ENCODE assay signal across 20 cellular contexts in genomic region chr15:54101664-54102270, GRCh38.
DNase-seq lines count a peak whose midpoint lies in the region; ATAC-seq and TF ChIP-seq lines count a peak whose summit lies in the region.
"Had no signal": no experiment of that assay in that cellular context is flagged by ENCODE, and none has a peak within 500 bp of the region (broad histone marks: within the 10 kb centered on the region; RNA-seq: fewer than 3 reads in every experiment).

No MANE protein-coding gene starts in this region.

- DNase-seq in H4 (ENCODE audit: low spot score), result peak; percentile 6
- DNase-seq in LHCN-M2 (ENCODE audit: low read depth), result peak; percentile 29
- no peak for DNase-seq in RWPE2 (ENCODE audit: low spot score)
- peak; percentile 12 for DNase-seq in fibroblast of the aortic adventitia (ENCODE audit: low read depth)
- no peak for DNase-seq in adrenal gland
- DNase-seq in CD8-positive, alpha-beta T cell, result no peak
- DNase-seq in activated T-helper 2 cell treated with anti-CD3 and anti-CD28 coated beads, Interferon-gamma antibody, Interleukin-2, Interleukin-4, amounts not matched to agents 10 μg/mL and 5 μg/mL and 100 μg/mL, durations not matched to agents 14 hours and 24 hours and 36 hours (ENCODE audit: low spot score), result no peak
- no peak for DNase-seq in hippocampal formation (lab: John Stamatoyannopoulos, UW)
- DNase-seq: Calu3; CD4-positive, alpha-beta T cell; COR-L47; DMS53; DMS79 treated with DMSO at 0.1 percent for 48 hours; GF-D8; HCEC 1CT had no signal

- H3K27ac ChIP-seq in RWPE2 (ENCODE audit: poor library complexity, severe bottlenecking) (no peak overlapping the region), adrenal gland (no peak overlapping the region)
- H3K27ac ChIP-seq in CD8-positive, alpha-beta T cell (ENCODE audit: low read depth, low read length), result no peak overlapping the region
- H3K27ac ChIP-seq: 22Rv1, BLaER1, C4-2B had no signal

- H3K36me3 Mint-ChIP-seq in CD8-positive, alpha-beta T cell, result no peaks in the 10 kb centered on the region
- no peaks in the 10 kb centered on the region for H3K36me3 Mint-ChIP-seq in activated T-helper 2 cell treated with anti-CD3 and anti-CD28 coated beads, Interferon-gamma antibody, Interleukin-2, Interleukin-4, amounts not matched to agents 10 μg/mL and 5 μg/mL and 100 μg/mL, durations not matched to agents 14 hours and 24 hours and 36 hours (ENCODE audit: low read depth)

- H3K27me3 Mint-ChIP-seq in CD8-positive, alpha-beta T cell (ENCODE audit: low read depth), result no peaks in the 10 kb centered on the region
- H3K27me3 Mint-ChIP-seq in activated T-helper 2 cell treated with anti-CD3 and anti-CD28 coated beads, Interferon-gamma antibody, Interleukin-2, Interleukin-4, amounts not matched to agents 10 μg/mL and 5 μg/mL and 100 μg/mL, durations not matched to agents 14 hours and 24 hours and 36 hours (ENCODE audit: low read depth), result no peaks in the 10 kb centered on the region
- H3K27me3 Mint-ChIP-seq: B cell had no signal

- H3K27ac Mint-ChIP-seq in CD8-positive, alpha-beta T cell, result no peak overlapping the region
- H3K27ac Mint-ChIP-seq in activated T-helper 2 cell treated with anti-CD3 and anti-CD28 coated beads, Interferon-gamma antibody, Interleukin-2, Interleukin-4, amounts not matched to agents 10 μg/mL and 5 μg/mL and 100 μg/mL, durations not matched to agents 14 hours and 24 hours and 36 hours, result no peak overlapping the region
- H3K27ac Mint-ChIP-seq: B cell; CD4-positive, alpha-beta T cell; GM23338 had no signal

- no peak for TF ChIP-seq POLR2A in adrenal gland (IDR thresholded peaks at IDR 0.05)

- intact Hi-C loops in adrenal gland (cut with DNase I), result no loop called here
- intact Hi-C loops in CD8-positive, alpha-beta T cell (cut with DNase I, micrococcal nuclease), result no loop called here
- intact Hi-C loops in activated T-helper 2 cell treated with anti-CD3 and anti-CD28 coated beads, Interferon-gamma antibody, Interleukin-2, Interleukin-4, amounts not matched to agents 10 μg/mL and 5 μg/mL and 100 μg/mL, durations not matched to agents 14 hours and 24 hours and 36 hours (cut with micrococcal nuclease), result no loop called here

- no peak overlapping the region for H3K4me3 Mint-ChIP-seq in CD8-positive, alpha-beta T cell
- no peak overlapping the region for H3K4me3 Mint-ChIP-seq in activated T-helper 2 cell treated with anti-CD3 and anti-CD28 coated beads, Interferon-gamma antibody, Interleukin-2, Interleukin-4, amounts not matched to agents 10 μg/mL and 5 μg/mL and 100 μg/mL, durations not matched to agents 14 hours and 24 hours and 36 hours (ENCODE audit: low read depth)
- H3K4me3 Mint-ChIP-seq: B cell; CD4-positive, alpha-beta T cell; GM23338 had no signal

- H3K4me1 ChIP-seq in RWPE2 (ENCODE audit: insufficient read depth, poor library complexity, severe bottlenecking), result no peaks in the 10 kb centered on the region
- no peaks in the 10 kb centered on the region for H3K4me1 ChIP-seq in adrenal gland (replicated peaks in 1 of 2)
- no peaks in the 10 kb centered on the region for H3K4me1 ChIP-seq in CD8-positive, alpha-beta T cell (ENCODE audit: insufficient read depth, low read length)
- H3K4me1 ChIP-seq: BLaER1 had no signal

- no peaks in the 10 kb centered on the region for H3K4me1 Mint-ChIP-seq in CD8-positive, alpha-beta T cell (ENCODE audit: low read depth)
- no peaks in the 10 kb centered on the region for H3K4me1 Mint-ChIP-seq in activated T-helper 2 cell treated with anti-CD3 and anti-CD28 coated beads, Interferon-gamma antibody, Interleukin-2, Interleukin-4, amounts not matched to agents 10 μg/mL and 5 μg/mL and 100 μg/mL, durations not matched to agents 14 hours and 24 hours and 36 hours (ENCODE audit: low read depth)
- H3K4me1 Mint-ChIP-seq: B cell, GM23338 had no signal

- H3K9me3 Mint-ChIP-seq in CD8-positive, alpha-beta T cell, result no peaks in the 10 kb centered on the region
- no peaks in the 10 kb centered on the region for H3K9me3 Mint-ChIP-seq in activated T-helper 2 cell treated with anti-CD3 and anti-CD28 coated beads, Interferon-gamma antibody, Interleukin-2, Interleukin-4, amounts not matched to agents 10 μg/mL and 5 μg/mL and 100 μg/mL, durations not matched to agents 14 hours and 24 hours and 36 hours
- H3K9me3 Mint-ChIP-seq: CD4-positive, alpha-beta T cell had no signal

- POLR2A ChIA-PET in CD8-positive, alpha-beta T cell (lab: Charles Lee), result no interaction called here

- CTCF ChIA-PET in CD8-positive, alpha-beta T cell (lab: Charles Lee), result no interaction called here

- peak; percentile 29; the same call in 1 of the 3 replicates for ATAC-seq in RWPE2 (ENCODE audit: low read depth)
- no peak for ATAC-seq in CD8-positive, alpha-beta T cell
- ATAC-seq: GM23338 had no signal

- no peak overlapping the region for H3K4me3 ChIP-seq in RWPE2 (ENCODE audit: severe bottlenecking)
- H3K4me3 ChIP-seq in fibroblast of the aortic adventitia (ENCODE audit: low read depth, low read length), result no peak overlapping the region
- no peak overlapping the region for H3K4me3 ChIP-seq in adrenal gland
- no peak overlapping the region for H3K4me3 ChIP-seq in CD8-positive, alpha-beta T cell (ENCODE audit: low read depth, low read length)
- H3K4me3 ChIP-seq: BLaER1, GM23338 had no signal

- H3K27me3 ChIP-seq in RWPE2 (ENCODE audit: insufficient read depth, poor library complexity, severe bottlenecking) (peaks cover 26% of the 10 kb centered on the region), adrenal gland (no peaks in the 10 kb centered on the region)
- H3K27me3 ChIP-seq in CD8-positive, alpha-beta T cell (ENCODE audit: insufficient read depth, low read length), result no peaks in the 10 kb centered on the region
- H3K27me3 ChIP-seq: BLaER1 had no signal

- TF ChIP-seq CTCF in RWPE2 (IDR thresholded peaks at IDR 0.05; ENCODE audit: poor library complexity, severe bottlenecking), result no peak
- TF ChIP-seq CTCF in fibroblast of the aortic adventitia (IDR thresholded peaks at IDR 0.05; ENCODE audit: insufficient read depth, low read length), result no peak
- no peak for TF ChIP-seq CTCF in adrenal gland (IDR thresholded peaks at IDR 0.05)
- TF ChIP-seq CTCF in CD8-positive, alpha-beta T cell (IDR thresholded peaks at IDR 0.05), result no peak

- no peaks in the 10 kb centered on the region for H3K36me3 ChIP-seq in RWPE2 (ENCODE audit: low read depth)
- H3K36me3 ChIP-seq in adrenal gland (replicated peaks in 1 of 2), result no peaks in the 10 kb centered on the region
- no peaks in the 10 kb centered on the region for H3K36me3 ChIP-seq in CD8-positive, alpha-beta T cell (ENCODE audit: insufficient read depth, low read length)
- H3K36me3 ChIP-seq: BLaER1 had no signal

- 66 to 72% (median 69%) methylated on average over 10 of the region's 10 CpGs for WGBS in adrenal gland, 4 donors

- no peaks in the 10 kb centered on the region for H3K9me3 ChIP-seq in RWPE2 (ENCODE audit: severe bottlenecking)
- no peaks in the 10 kb centered on the region for H3K9me3 ChIP-seq in adrenal gland (replicated peaks in 1 of 3)
- no peaks in the 10 kb centered on the region for H3K9me3 ChIP-seq in CD8-positive, alpha-beta T cell (ENCODE audit: low read length)
- H3K9me3 ChIP-seq: BLaER1 had no signal

Comparison
In these comparisons a context has a peak if more than half of its experiments do, and no peak if none do; other contexts are left out.
1. DNase-seq: peak in H4 (single experiment), LHCN-M2 (single experiment) and fibroblast of the aortic adventitia (single experiment); none in RWPE2 (single experiment), adrenal gland (0 of 7), CD8-positive, alpha-beta T cell (0 of 7), activated T-helper 2 cell treated with anti-CD3 and anti-CD28 coated beads, Interferon-gamma antibody, Interleukin-2, Interleukin-4, amounts not matched to agents 10 μg/mL and 5 μg/mL and 100 μg/mL, durations not matched to agents 14 hours and 24 hours and 36 hours (single experiment) and hippocampal formation (0 of 2).